33 cellular contexts compared by ENCODE assay signal in genomic region chr11:20194470-20194869, GRCh38. TPM values are rescaled to one million over a fixed set of nuclear protein-coding genes. Genes with fewer than 3 reads are reported as not detected.
"Had no signal": no experiment of that assay in that cellular context is flagged by ENCODE, and none has a peak within 500 bp of the region (broad histone marks: within the 10 kb centered on the region; RNA-seq: fewer than 3 reads in every experiment).

No MANE protein-coding gene starts in this region.

- H3K4me3 Mint-ChIP-seq: stimulated activated effector memory CD8-positive, alpha-beta T cell treated with anti-CD3 and anti-CD28 coated beads, Interleukin-12 subunit alpha, Interleukin-12 subunit beta, amount 100 ng/mL, for 72 hours; stimulated activated memory B cell treated with anti-CD40 and anti-IgM and Interleukin-4, amounts not matched to agents 10 μg/mL and 1 μg/mL and 100 μg/mL, for 72 hours; stimulated activated naive B cell treated with anti-CD40 and anti-IgM and Interleukin-4, amounts not matched to agents 10 μg/mL and 1 μg/mL and 100 μg/mL, for 72 hours; stimulated activated naive CD8-positive, alpha-beta T cell treated with anti-CD3 and anti-CD28 coated beads, Interleukin-15, amount 100 ng/mL, for 72 hours; stimulated activated naive CD8-positive, alpha-beta T cell treated with anti-CD3 and anti-CD28 coated beads, Interleukin-15, Interleukin-2, amounts not matched to agents 100 ng/mL and 50 ng/mL, for 24 hours; type B pancreatic cell had no signal

- H3K27ac Mint-ChIP-seq: stimulated activated effector memory CD8-positive, alpha-beta T cell treated with anti-CD3 and anti-CD28 coated beads, Interleukin-12 subunit alpha, Interleukin-12 subunit beta, amount 100 ng/mL, for 72 hours; stimulated activated memory B cell treated with anti-CD40 and anti-IgM and Interleukin-4, amounts not matched to agents 10 μg/mL and 1 μg/mL and 100 μg/mL, for 72 hours; stimulated activated naive B cell treated with anti-CD40 and anti-IgM and Interleukin-4, amounts not matched to agents 10 μg/mL and 1 μg/mL and 100 μg/mL, for 72 hours; stimulated activated naive CD8-positive, alpha-beta T cell treated with anti-CD3 and anti-CD28 coated beads, Interleukin-15, amount 100 ng/mL, for 72 hours; stimulated activated naive CD8-positive, alpha-beta T cell treated with anti-CD3 and anti-CD28 coated beads, Interleukin-15, Interleukin-2, amounts not matched to agents 100 ng/mL and 50 ng/mL, for 24 hours; type B pancreatic cell had no signal

- H3K27me3 ChIP-seq: testis, thyroid gland, tibial artery, tibial nerve, upper lobe of left lung, uterus, vagina had no signal

- ATAC-seq: stimulated activated effector memory CD8-positive, alpha-beta T cell treated with anti-CD3 and anti-CD28 coated beads, Interleukin-12 subunit alpha, Interleukin-12 subunit beta, amount 100 ng/mL, for 72 hours; stimulated activated memory B cell treated with anti-CD40 and anti-IgM and Interleukin-4, amounts not matched to agents 10 μg/mL and 1 μg/mL and 100 μg/mL, for 72 hours; stimulated activated naive B cell treated with anti-CD40 and anti-IgM and Interleukin-4, amounts not matched to agents 10 μg/mL and 1 μg/mL and 100 μg/mL, for 72 hours; stimulated activated naive CD8-positive, alpha-beta T cell treated with anti-CD3 and anti-CD28 coated beads, Interleukin-15, amount 100 ng/mL, for 72 hours; stimulated activated naive CD8-positive, alpha-beta T cell treated with anti-CD3 and anti-CD28 coated beads, Interleukin-15, Interleukin-2, amounts not matched to agents 100 U/mL and 50 U/mL, for 24 hours; upper lobe of right lung had no signal

- H3K9me3 ChIP-seq: stomach, suprapubic skin, testis, thoracic aorta, thyroid gland, tibial artery, tibial nerve, transverse colon, upper lobe of left lung, upper lobe of right lung, uterus, vagina had no signal

- H3K4me3 ChIP-seq: stomach, suprapubic skin, testis, thoracic aorta, thyroid gland, tibial artery, tibial nerve, transverse colon, upper lobe of left lung, upper lobe of right lung, uterus, vagina had no signal

- H3K36me3 Mint-ChIP-seq: stimulated activated effector memory CD8-positive, alpha-beta T cell treated with anti-CD3 and anti-CD28 coated beads, Interleukin-12 subunit alpha, Interleukin-12 subunit beta, amount 100 ng/mL, for 72 hours; stimulated activated memory B cell treated with anti-CD40 and anti-IgM and Interleukin-4, amounts not matched to agents 10 μg/mL and 1 μg/mL and 100 μg/mL, for 72 hours; stimulated activated naive B cell treated with anti-CD40 and anti-IgM and Interleukin-4, amounts not matched to agents 10 μg/mL and 1 μg/mL and 100 μg/mL, for 72 hours; type B pancreatic cell had no signal

- H3K36me3 ChIP-seq: stomach, suprapubic skin, thoracic aorta, thyroid gland, tibial artery, tibial nerve, transverse colon, upper lobe of left lung, upper lobe of right lung, uterus, vagina had no signal

- H3K9me3 Mint-ChIP-seq: stimulated activated effector memory CD8-positive, alpha-beta T cell treated with anti-CD3 and anti-CD28 coated beads, Interleukin-12 subunit alpha, Interleukin-12 subunit beta, amount 100 ng/mL, for 72 hours; stimulated activated memory B cell treated with anti-CD40 and anti-IgM and Interleukin-4, amounts not matched to agents 10 μg/mL and 1 μg/mL and 100 μg/mL, for 72 hours; stimulated activated naive B cell treated with anti-CD40 and anti-IgM and Interleukin-4, amounts not matched to agents 10 μg/mL and 1 μg/mL and 100 μg/mL, for 72 hours; stimulated activated naive CD8-positive, alpha-beta T cell treated with anti-CD3 and anti-CD28 coated beads, Interleukin-15, amount 100 ng/mL, for 72 hours; stimulated activated naive CD8-positive, alpha-beta T cell treated with anti-CD3 and anti-CD28 coated beads, Interleukin-15, Interleukin-2, amounts not matched to agents 100 ng/mL and 50 ng/mL, for 24 hours; type B pancreatic cell had no signal

- DNase-seq: stimulated activated CD4-positive, alpha-beta T cell treated with anti-CD3 and anti-CD28 coated beads, Interleukin-2, amount 100 ng/mL, for 48 hours; stimulated activated CD4-positive, alpha-beta T cell treated with anti-CD3 and anti-CD28 coated beads, Interleukin-4, amount 100 ng/mL, for 1 hour; stimulated activated CD4-positive, alpha-beta T cell treated with anti-CD3 and anti-CD28 coated beads, Interleukin-4, amount 100 ng/mL, for 24 hours; stimulated activated CD4-positive, alpha-beta T cell treated with anti-CD3 and anti-CD28 coated beads, Interleukin-4, amount 100 ng/mL, for 4 hours; stimulated activated CD8-positive, alpha-beta memory T cell treated with anti-CD3 and anti-CD28 coated beads, Interleukin-4, amount 100 ng/mL, for 48 hours; stimulated activated naive B cell treated with anti-CD40 and anti-IgM and Interleukin-4, amounts not matched to agents 10 μg/mL and 1 μg/mL and 100 μg/mL, for 72 hours; stimulated activated naive CD4-positive, alpha-beta T cell; stimulated activated naive CD4-positive, alpha-beta T cell treated with Interleukin-2 at 50 U/mL for 16 hours; stimulated activated naive CD8-positive, alpha-beta T cell treated with anti-CD3 and anti-CD28 coated beads, Interleukin-15, amount 100 ng/mL, for 72 hours; stimulated activated naive CD8-positive, alpha-beta T cell treated with anti-CD3 and anti-CD28 coated beads, Interleukin-15, Interleukin-2, amounts not matched to agents 100 U/mL and 50 U/mL, for 24 hours; stomach; substantia nigra; testis; thyroid gland; tibial artery; transverse colon; trophoblast cell; upper lobe of left lung; upper lobe of right lung; uterus had no signal

- H3K4me1 Mint-ChIP-seq: stimulated activated effector memory CD8-positive, alpha-beta T cell treated with anti-CD3 and anti-CD28 coated beads, Interleukin-12 subunit alpha, Interleukin-12 subunit beta, amount 100 ng/mL, for 72 hours; stimulated activated memory B cell treated with anti-CD40 and anti-IgM and Interleukin-4, amounts not matched to agents 10 μg/mL and 1 μg/mL and 100 μg/mL, for 72 hours; stimulated activated naive B cell treated with anti-CD40 and anti-IgM and Interleukin-4, amounts not matched to agents 10 μg/mL and 1 μg/mL and 100 μg/mL, for 72 hours had no signal

- H3K27ac ChIP-seq: stomach, suprapubic skin, testis, thoracic aorta, thyroid gland, tibial artery, tibial nerve, transverse colon, upper lobe of left lung, upper lobe of right lung, uterus, vagina had no signal

- H3K4me1 ChIP-seq: stomach, suprapubic skin, testis, thyroid gland, tibial artery, tibial nerve, transverse colon, upper lobe of left lung, upper lobe of right lung, uterus, vagina had no signal

RNA-seq across cellular contexts. Expression of gene DBX1, which starts 34.2 kb away (rescaled TPM):
- total RNA-seq: stomach, subcutaneous adipose tissue, suprapubic skin, temporal lobe, testis, thoracic aorta, thyroid gland, tibial nerve, transverse colon, upper lobe of left lung, upper lobe of right lung, ureter, urinary bladder, uterus, vagina had no signal
- polyA plus RNA-seq: stomach, thymus, urinary bladder had no signal
